Comparison of ENCODE assay signal across 27 cellular contexts in the genomic region with DNA sequence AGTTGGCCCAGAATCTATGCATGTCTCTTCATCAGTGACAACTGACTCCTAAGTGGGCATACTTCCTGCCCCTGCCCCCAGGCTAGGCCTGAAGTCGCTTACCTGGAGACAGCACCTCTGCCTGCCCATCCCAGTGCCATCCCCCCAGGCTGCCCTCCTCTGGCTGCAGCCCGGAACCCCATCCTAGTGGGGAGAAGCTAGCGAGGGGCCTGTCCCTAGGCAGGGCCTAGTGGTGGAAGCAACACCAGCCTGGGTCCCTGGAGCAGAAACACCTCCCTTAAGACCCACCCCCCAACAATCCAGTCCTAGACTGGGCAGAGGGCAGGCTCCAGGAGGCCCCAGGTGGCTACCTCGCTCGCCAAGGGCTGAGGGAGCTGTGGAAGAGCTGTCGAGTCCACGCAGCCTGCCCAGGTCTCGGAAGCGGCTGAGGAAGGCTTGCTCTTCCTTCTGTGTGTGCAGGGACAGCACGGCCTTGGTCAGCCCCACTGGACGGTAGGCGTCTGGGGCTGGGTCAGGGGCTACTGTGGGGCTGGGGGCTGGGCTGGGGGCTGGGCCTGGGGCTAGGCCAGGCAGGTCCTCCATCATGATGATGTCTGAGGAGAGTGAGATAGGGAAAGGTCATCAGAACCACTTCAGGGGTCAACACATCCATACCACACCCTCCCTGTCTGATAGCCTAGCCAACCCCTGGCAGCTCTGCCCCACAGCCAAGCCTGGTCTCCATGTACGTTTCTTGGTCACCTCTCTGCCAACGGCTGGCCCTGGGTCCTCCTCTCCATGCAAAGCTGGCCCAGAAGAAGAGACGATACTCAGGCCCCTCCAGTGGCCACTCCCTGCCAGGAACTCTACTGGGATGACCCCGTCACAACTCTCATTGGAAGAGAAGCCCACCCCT. TPM values are rescaled to one million over a fixed set of nuclear protein-coding genes. Genes with fewer than 3 reads are reported as not detected.
DNase-seq lines count a peak whose midpoint lies in the region; ATAC-seq, FAIRE-seq and TF ChIP-seq lines count a peak whose summit lies in the region.
"Had no signal": no experiment of that assay in that cellular context is flagged by ENCODE, and none has a peak within 500 bp of the region (broad histone marks: within the 10 kb centered on the region; RNA-seq: fewer than 3 reads in every experiment).

No MANE protein-coding gene starts in this region.

- no peak overlapping the region for H3K27ac Mint-ChIP-seq in activated T-helper 1 cell treated with anti-CD3 and anti-CD28 coated beads, Interleukin-12 subunit alpha, Interleukin-12 subunit beta, Interleukin-2, Interleukin-4 antibody, amounts not matched to agents 30 ng/mL and 10 ng/mL and 1 ng/mL, durations not matched to agents 14 hours and 24 hours and 36 hours

- no peaks in the 10 kb centered on the region for H3K9me3 Mint-ChIP-seq in activated T-helper 1 cell treated with anti-CD3 and anti-CD28 coated beads, Interleukin-12 subunit alpha, Interleukin-12 subunit beta, Interleukin-2, Interleukin-4 antibody, amounts not matched to agents 30 ng/mL and 10 ng/mL and 1 ng/mL, durations not matched to agents 14 hours and 24 hours and 36 hours

- SMC1A ChIA-PET in GM12878 (lab: Charles Lee; ENCODE audit: uncharacterized antibody, unreplicated experiment) = no interaction called here

- TF ChIP-seq RAD21 in GM12878 (IDR thresholded peaks at IDR 0.05; ENCODE audit: insufficient read depth, low read depth, low read length) = no peak

- no peaks in the 10 kb centered on the region for H3K4me1 ChIP-seq in right cardiac atrium (ENCODE audit: control insufficient read depth, insufficient read depth, low read length)
- H3K4me1 ChIP-seq in GM12878 (ENCODE audit: control insufficient read depth, insufficient read depth, low read length) = peaks cover under 1% of the 10 kb centered on the region
- H3K4me1 ChIP-seq in stomach smooth muscle (ENCODE audit: control insufficient read depth, insufficient read depth, low read length) = peaks cover 38% of the 10 kb centered on the region
- H3K4me1 ChIP-seq: BE2C had no signal

- RAD21 ChIA-PET in GM12878 (lab: Charles Lee; ENCODE audit: unreplicated experiment) = no interaction called here

- POLR2A ChIA-PET in GM12878 (lab: Charles Lee) = no interaction called here

- H3K79me2 ChIP-seq in GM12878 (ENCODE audit: control insufficient read depth, insufficient read depth, low read length) = no peaks in the 10 kb centered on the region; the same call in 1 of the 2 replicates

- H3K36me3 ChIP-seq in GM12878 (ENCODE audit: control insufficient read depth in 2 of 2, insufficient read depth in 2 of 2, low read length in 1 of 2) (peaks cover 11 to 32% of the 10 kb centered on the region in 2 experiments), stomach smooth muscle (ENCODE audit: control insufficient read depth in 2 of 2, insufficient read depth in 2 of 2, low read length in 2 of 2) (peaks cover 89 to 93% of the 10 kb centered on the region in 2 donors)

- CTCF ChIA-PET in GM12878 (lab: Yijun Ruan, JAX) = interaction anchor here (1.1 kb wide), 1 partner anchor 77 kb away, joined by 3 read pairs; no protein-coding TSS in a partner anchor

- H3K9me3 ChIP-seq in right cardiac atrium (ENCODE audit: control insufficient read depth, low read length) (no peaks in the 10 kb centered on the region), GM12878 (replicated peaks; ENCODE audit: control insufficient read depth, insufficient read depth, low read length) (no peaks in the 10 kb centered on the region), stomach smooth muscle (ENCODE audit: control insufficient read depth in 2 of 2, low read length in 2 of 2) (no peaks in the 10 kb centered on the region)
- H3K9me3 ChIP-seq: BE2C, heart right ventricle had no signal

- H2AFZ ChIP-seq in GM12878 (ENCODE audit: control insufficient read depth, low read depth, low read length) = no peak overlapping the region

- no peaks in the 10 kb centered on the region for H3K27me3 ChIP-seq in right cardiac atrium (ENCODE audit: control insufficient read depth, insufficient read depth)
- H3K27me3 ChIP-seq in GM12878 (replicated peaks in 1 of 2; ENCODE audit: control insufficient read depth in 2 of 2, insufficient read depth in 2 of 2, low read length in 1 of 2) = no peaks in the 10 kb centered on the region
- H3K27me3 ChIP-seq in stomach smooth muscle (ENCODE audit: control insufficient read depth in 1 of 2, insufficient read depth in 2 of 2, low read length in 2 of 2) = no peaks in the 10 kb centered on the region
- H3K27me3 ChIP-seq: BE2C, heart right ventricle had no signal

- no peaks in the 10 kb centered on the region for H3K4me1 Mint-ChIP-seq in activated T-helper 1 cell treated with anti-CD3 and anti-CD28 coated beads, Interleukin-12 subunit alpha, Interleukin-12 subunit beta, Interleukin-2, Interleukin-4 antibody, amounts not matched to agents 30 ng/mL and 10 ng/mL and 1 ng/mL, durations not matched to agents 14 hours and 24 hours and 36 hours (ENCODE audit: low read depth)

- no peak for ATAC-seq in right cardiac atrium
- no peak for ATAC-seq in Right ventricle myocardium inferior
- no peak for ATAC-seq in GM12878
- peak; percentile 1 for ATAC-seq in left lobe of liver
- no peak for ATAC-seq in omental fat pad (ENCODE audit: low FRiP score)

- no peak for TF ChIP-seq EP300 in GM12878 (IDR thresholded peaks at IDR 0.05; ENCODE audit: borderline replicate concordance in 1 of 2, control insufficient read depth in 1 of 2, low read depth in 2 of 2, low read length in 2 of 2)

- FAIRE-seq in GM12878 (lab: Jason Lieb, UNC) = no peak
- FAIRE-seq: GM18507 had no signal

- no peak overlapping the region for H3K4me3 ChIP-seq in right cardiac atrium (ENCODE audit: low read length)
- no peak overlapping the region for H3K4me3 ChIP-seq in GM12878
- H3K4me3 ChIP-seq in stomach smooth muscle (ENCODE audit: low read length in 2 of 2) = no peak overlapping the region
- H3K4me3 ChIP-seq: heart right ventricle had no signal

- no peak overlapping the region for H3K9ac ChIP-seq in GM12878 (ENCODE audit: control insufficient read depth, insufficient read depth, low read length)
- no peak overlapping the region for H3K9ac ChIP-seq in stomach smooth muscle (ENCODE audit: low read length in 2 of 2)
- H3K9ac ChIP-seq: KMS-11 had no signal

- intact Hi-C loops in right cardiac atrium (cut with DNase I) = loop anchor here in 1 of 4 donors (10.0 kb wide), 1 partner anchor 300 kb away; no protein-coding TSS in a partner anchor
- intact Hi-C loops in Right ventricle myocardium inferior (cut with DNase I) = no loop called here
- intact Hi-C loops in GM12878 (cut with micrococcal nuclease; ENCODE audit: unreplicated experiment) = no loop called here
- intact Hi-C loops in activated T-helper 1 cell treated with anti-CD3 and anti-CD28 coated beads, Interleukin-12 subunit alpha, Interleukin-12 subunit beta, Interleukin-2, Interleukin-4 antibody, amounts not matched to agents 30 ng/mL and 10 ng/mL and 1 ng/mL, durations not matched to agents 14 hours and 24 hours and 36 hours (cut with micrococcal nuclease) = no loop called here

- H3K27me3 Mint-ChIP-seq in activated T-helper 1 cell treated with anti-CD3 and anti-CD28 coated beads, Interleukin-12 subunit alpha, Interleukin-12 subunit beta, Interleukin-2, Interleukin-4 antibody, amounts not matched to agents 30 ng/mL and 10 ng/mL and 1 ng/mL, durations not matched to agents 14 hours and 24 hours and 36 hours (ENCODE audit: insufficient read depth) = no peaks in the 10 kb centered on the region

- WGBS in right cardiac atrium = 84% methylated on average over 16 of the region's 16 CpGs
- WGBS in GM12878 (ENCODE audit: insufficient coverage, insufficient replicate concordance, low lambda C conversion rate, missing lambda C conversion rate) = 77% methylated on average over 16 of the region's 16 CpGs

- H3K27ac ChIP-seq in right cardiac atrium (ENCODE audit: low read length) = no peak overlapping the region
- no peak overlapping the region for H3K27ac ChIP-seq in GM12878 (ENCODE audit: control insufficient read depth, insufficient read depth)
- H3K27ac ChIP-seq in stomach smooth muscle (ENCODE audit: low read length) = peak overlapping the region; percentile 41
- H3K27ac ChIP-seq: KMS-11 had no signal

- peaks cover 37% of the 10 kb centered on the region for H3K36me3 Mint-ChIP-seq in activated T-helper 1 cell treated with anti-CD3 and anti-CD28 coated beads, Interleukin-12 subunit alpha, Interleukin-12 subunit beta, Interleukin-2, Interleukin-4 antibody, amounts not matched to agents 30 ng/mL and 10 ng/mL and 1 ng/mL, durations not matched to agents 14 hours and 24 hours and 36 hours (ENCODE audit: low read depth)

- DNase-seq in right cardiac atrium = peak in 2 of 3 donors; percentile 53 to 60
- no peak for DNase-seq in Right ventricle myocardium inferior (ENCODE audit: missing footprints)
- no peak for DNase-seq in GM12878 (ENCODE audit: low read depth, low spot score)
- DNase-seq in left lobe of liver (ENCODE audit: low spot score) = no peak
- DNase-seq in omental fat pad (ENCODE audit: low spot score) = no peak
- DNase-seq in D341Med (ENCODE audit: low spot score) = no peak
- DNase-seq in activated T-helper 1 cell treated with anti-CD3 and anti-CD28 coated beads, Interleukin-12 subunit alpha, Interleukin-12 subunit beta, Interleukin-2, Interleukin-4 antibody, amounts not matched to agents 30 ng/mL and 10 ng/mL and 1 ng/mL, durations not matched to agents 14 hours and 24 hours and 36 hours (ENCODE audit: low spot score) = no peak
- DNase-seq: activated CD4-positive, alpha-beta T cell treated with anti-CD3 and anti-CD28 coated beads for 1 hour; activated gamma-delta T cell treated with Interleukin-2 at 50 U/mL for 16 hours; activated T-cell treated with anti-CD3 and anti-CD28 coated beads for 4 hours; BE2C; DMS79 treated with DMSO at 0.1 percent for 48 hours; GF-D8; heart right ventricle; mesendoderm; NCI-H1417 treated with DMSO at 0.1 percent for 48 hours; NCI-H774; nucleus accumbens; retina; stimulated activated CD4-positive, alpha-beta T cell treated with anti-CD3 and anti-CD28 coated beads, Interleukin-12 subunit alpha, Interleukin-12 subunit beta, amount 100 ng/mL, for 4 hours; stimulated activated CD4-positive, alpha-beta T cell treated with anti-CD3 and anti-CD28 coated beads, Interleukin-4, amount 100 ng/mL, for 1 hour; substantia nigra had no signal

- no peak for TF ChIP-seq CTCF in GM12878 (IDR thresholded peaks at IDR 0.05 in 2 of 3, conservative IDR thresholded peaks at IDR 0.05 in 1 of 3; ENCODE audit: control insufficient read depth in 2 of 3, extremely low read depth in 1 of 3, insufficient read depth in 1 of 3, low read depth in 3 of 3, low read length in 3 of 3)
- TF ChIP-seq CTCF in omental fat pad (IDR thresholded peaks at IDR 0.05) = no peak

- no peak for TF ChIP-seq POLR2A in GM12878 (IDR thresholded peaks at IDR 0.05; ENCODE audit: low read depth, low read length)

- no TSS peak for BruUV-seq in GM12878 (replicated peaks; lab: Mats Ljungman, UMichigan)

- no peaks in the 10 kb centered on the region for H4K20me1 ChIP-seq in GM12878 (ENCODE audit: control insufficient read depth, insufficient read depth)

- in situ Hi-C loops in GM12878 (cut with MboI) = no loop called here

- H3K4me2 ChIP-seq in GM12878 (ENCODE audit: control insufficient read depth, insufficient read depth) = no peak overlapping the region
- H3K4me2 ChIP-seq: KMS-11 had no signal

- H3K4me3 Mint-ChIP-seq in activated T-helper 1 cell treated with anti-CD3 and anti-CD28 coated beads, Interleukin-12 subunit alpha, Interleukin-12 subunit beta, Interleukin-2, Interleukin-4 antibody, amounts not matched to agents 30 ng/mL and 10 ng/mL and 1 ng/mL, durations not matched to agents 14 hours and 24 hours and 36 hours = no peak overlapping the region

RNA-seq across cellular contexts. Expression of a gene that starts 7.6 kb away (rescaled TPM):
- total RNA-seq in right cardiac atrium (100 to 1,000 TPM in 3 of 4 donors, 10 to 100 TPM in 1; 96.2 to 150 (median 124) TPM), Right ventricle myocardium inferior (124 TPM), GM12878 (2014; rRNA removed) (4.9 and 5.5 TPM in 2 replicates), GM12878 (2014; rRNA removed; fragmentation: Illumina TruSeq; extraction: Trizol) (1.9 and 2.2 TPM in 2 replicates), GM12878 (2021) (19.9 and 25.1 TPM in 2 replicates), left lobe of liver (108 TPM), omental fat pad (100 to 1,000 TPM in 2 of 4 donors, 10 to 100 TPM in 2; 78.8 to 169 (median 122) TPM)
- polyA plus RNA-seq in right cardiac atrium (110 TPM), GM12878 (2011; rRNA removed) (3.6 and 8.6 TPM in 2 replicates), GM12878 (2014; fragmentation: Illumina TruSeq; extraction: Trizol) (0.81 and 4.1 TPM in 2 replicates), GM12878 (2014; fragmentation: Nextera tagmentation; extraction: Ambion mirVana) (under 1 TPM; 0.02 to 0.26 TPM), GM12878 (2014; rRNA removed) (8.6 and 12.4 TPM in 2 replicates), GM12878 (2016; fragmentation: Nextera tagmentation; extraction: Ambion mirVana) (1 to 10 TPM; 5.3 to 6.7 TPM)
- 64.5 and 73.5 TPM in 2 replicates for total RNA-seq in GM12878 (2013; cell fraction: nucleolus; rRNA removed)
- 22.0 TPM for polyA plus RNA-seq in GM12878 (2011; ENCODE audit: low read depth)
- 9.8 and 13.3 TPM in 2 replicates for polyA plus RNA-seq in GM12878 (2011; cell fraction: cytosol; rRNA removed)
- polyA plus RNA-seq in GM12878 (2011; cell fraction: nucleus; rRNA removed) = 98.4 and 119 TPM in 2 replicates
- polyA plus RNA-seq in GM12878 (2012) = 25.3 and 40.9 TPM in 2 replicates
- polyA minus RNA-seq in GM12878 (2011; rRNA and poly(A)+ RNA removed) = 12.9 and 25.3 TPM in 2 replicates
- 13.7 and 18.7 TPM in 2 replicates for polyA minus RNA-seq in GM12878 (2011; cell fraction: cytosol; rRNA and poly(A)+ RNA removed)
- polyA minus RNA-seq in GM12878 (2011; cell fraction: nucleus; rRNA and poly(A)+ RNA removed) = 39.8 and 46.7 TPM in 2 replicates
- total RNA-seq in activated T-helper 1 cell treated with anti-CD3 and anti-CD28 coated beads, Interleukin-12 subunit alpha, Interleukin-12 subunit beta, Interleukin-2, Interleukin-4 antibody, amounts not matched to agents 30 ng/mL and 10 ng/mL and 1 ng/mL, durations not matched to agents 14 hours and 24 hours and 36 hours = 36.9 and 37.4 TPM in 2 replicates

RNA-seq across cellular contexts. Expression of a gene that starts 18.1 kb away (rescaled TPM):
- total RNA-seq in right cardiac atrium (10 to 100 TPM; 68.7 to 74.9 (median 71.8) TPM), Right ventricle myocardium inferior (56.6 TPM), GM12878 (2014; rRNA removed) (3.8 and 4.7 TPM in 2 replicates), GM12878 (2014; rRNA removed; fragmentation: Illumina TruSeq; extraction: Trizol) (6.1 and 6.4 TPM in 2 replicates), GM12878 (2021) (25.1 and 27.8 TPM in 2 replicates), left lobe of liver (18.1 TPM), omental fat pad (10 to 100 TPM; 16.8 to 42.1 (median 21.2) TPM)
- polyA plus RNA-seq in right cardiac atrium (50.2 TPM), GM12878 (2011; rRNA removed) (18.8 and 24.9 TPM in 2 replicates), GM12878 (2014; fragmentation: Illumina TruSeq; extraction: Trizol) (35.2 and 40.8 TPM in 2 replicates), GM12878 (2014; fragmentation: Nextera tagmentation; extraction: Ambion mirVana) (1 to 10 TPM; 3.0 to 6.3 TPM), GM12878 (2014; rRNA removed) (25.0 and 25.3 TPM in 2 replicates), GM12878 (2016; fragmentation: Nextera tagmentation; extraction: Ambion mirVana) (10 to 100 TPM; 25.0 to 28.0 TPM)
- 27.6 and 28.5 TPM in 2 replicates for total RNA-seq in GM12878 (2013; cell fraction: nucleolus; rRNA removed)
- polyA plus RNA-seq in GM12878 (2011; ENCODE audit: low read depth) = 33.4 TPM
- polyA plus RNA-seq in GM12878 (2011; cell fraction: cytosol; rRNA removed) = 22.6 and 33.1 TPM in 2 replicates
- polyA plus RNA-seq in GM12878 (2011; cell fraction: nucleus; rRNA removed) = 68.3 and 69.6 TPM in 2 replicates
- 45.8 and 62.7 TPM in 2 replicates for polyA plus RNA-seq in GM12878 (2012)
- polyA minus RNA-seq in GM12878 (2011; rRNA and poly(A)+ RNA removed) = 7.0 and 9.0 TPM in 2 replicates
- polyA minus RNA-seq in GM12878 (2011; cell fraction: cytosol; rRNA and poly(A)+ RNA removed) = 7.4 and 9.2 TPM in 2 replicates
- polyA minus RNA-seq in GM12878 (2011; cell fraction: nucleus; rRNA and poly(A)+ RNA removed) = 12.8 and 17.6 TPM in 2 replicates
- 54.7 and 55.9 TPM in 2 replicates for total RNA-seq in activated T-helper 1 cell treated with anti-CD3 and anti-CD28 coated beads, Interleukin-12 subunit alpha, Interleukin-12 subunit beta, Interleukin-2, Interleukin-4 antibody, amounts not matched to agents 30 ng/mL and 10 ng/mL and 1 ng/mL, durations not matched to agents 14 hours and 24 hours and 36 hours

RNA-seq across cellular contexts. Expression of a gene that starts 20.7 kb away (rescaled TPM):
- total RNA-seq in right cardiac atrium (under 1 TPM; 0.62 to 0.76 (median 0.73) TPM), Right ventricle myocardium inferior (not detected), GM12878 (2014; rRNA removed) (0.22 and 1.1 TPM in 2 replicates), GM12878 (2014; rRNA removed; fragmentation: Illumina TruSeq; extraction: Trizol) (0.09 TPM in 1 of 2 replicates, not detected in the other), GM12878 (2021) (1.3 and 1.9 TPM in 2 replicates), left lobe of liver (not detected), omental fat pad (under 1 TPM in 1 of 4 donors, not detected in 3; 0.46 TPM)
- polyA plus RNA-seq in right cardiac atrium (0.25 TPM), GM12878 (2011; rRNA removed) (0.27 and 0.38 TPM in 2 replicates), GM12878 (2014; fragmentation: Illumina TruSeq; extraction: Trizol) (not detected in 2 replicates), GM12878 (2014; fragmentation: Nextera tagmentation; extraction: Ambion mirVana) (under 1 TPM in 1 of 2 experiments, not detected in 1; 0.07 TPM), GM12878 (2014; rRNA removed) (0.87 and 1.3 TPM in 2 replicates), GM12878 (2016; fragmentation: Nextera tagmentation; extraction: Ambion mirVana) (under 1 TPM in 1 of 2 experiments, not detected in 1; 0.08 TPM)
- 1.8 and 2.2 TPM in 2 replicates for total RNA-seq in GM12878 (2013; cell fraction: nucleolus; rRNA removed)
- polyA plus RNA-seq in GM12878 (2011; ENCODE audit: low read depth) = not detected
- polyA plus RNA-seq in GM12878 (2011; cell fraction: cytosol; rRNA removed) = 0.34 and 0.84 TPM in 2 replicates
- polyA plus RNA-seq in GM12878 (2011; cell fraction: nucleus; rRNA removed) = 8.3 and 9.4 TPM in 2 replicates
- 0.65 and 0.66 TPM in 2 replicates for polyA plus RNA-seq in GM12878 (2012)
- not detected in 2 replicates for polyA minus RNA-seq in GM12878 (2011; rRNA and poly(A)+ RNA removed)
- not detected in 2 replicates for polyA minus RNA-seq in GM12878 (2011; cell fraction: cytosol; rRNA and poly(A)+ RNA removed)
- 0.36 and 0.48 TPM in 2 replicates for polyA minus RNA-seq in GM12878 (2011; cell fraction: nucleus; rRNA and poly(A)+ RNA removed)
- 0.88 and 1.8 TPM in 2 replicates for total RNA-seq in activated T-helper 1 cell treated with anti-CD3 and anti-CD28 coated beads, Interleukin-12 subunit alpha, Interleukin-12 subunit beta, Interleukin-2, Interleukin-4 antibody, amounts not matched to agents 30 ng/mL and 10 ng/mL and 1 ng/mL, durations not matched to agents 14 hours and 24 hours and 36 hours
- total RNA-seq: ureter had no signal

RNA-seq across cellular contexts. Expression of a gene that starts 26.3 kb away (rescaled TPM):
- not detected for total RNA-seq in right cardiac atrium
- polyA plus RNA-seq in right cardiac atrium = not detected
- total RNA-seq in Right ventricle myocardium inferior = not detected
- not detected in 2 replicates for total RNA-seq in GM12878 (2013; cell fraction: nucleolus; rRNA removed)
- not detected in 2 replicates for total RNA-seq in GM12878 (2014; rRNA removed)
- not detected in 2 replicates for total RNA-seq in GM12878 (2014; rRNA removed; fragmentation: Illumina TruSeq; extraction: Trizol)
- not detected in 2 replicates for total RNA-seq in GM12878 (2021)
- not detected for polyA plus RNA-seq in GM12878 (2011; ENCODE audit: low read depth)
- polyA plus RNA-seq in GM12878 (2011; rRNA removed) = 0.04 and 0.09 TPM in 2 replicates
- 0.06 and 0.10 TPM in 2 replicates for polyA plus RNA-seq in GM12878 (2011; cell fraction: cytosol; rRNA removed)
- polyA plus RNA-seq in GM12878 (2011; cell fraction: nucleus; rRNA removed) = 0.04 TPM in 1 of 2 replicates, not detected in the other
- polyA plus RNA-seq in GM12878 (2012) = not detected in 2 replicates
- not detected in 2 replicates for polyA plus RNA-seq in GM12878 (2014; fragmentation: Illumina TruSeq; extraction: Trizol)
- polyA plus RNA-seq in GM12878 (2014; fragmentation: Nextera tagmentation; extraction: Ambion mirVana) = not detected
- polyA plus RNA-seq in GM12878 (2014; rRNA removed) = not detected in 2 replicates
- not detected for polyA plus RNA-seq in GM12878 (2016; fragmentation: Nextera tagmentation; extraction: Ambion mirVana)
- polyA minus RNA-seq in GM12878 (2011; rRNA and poly(A)+ RNA removed) = not detected in 2 replicates
- polyA minus RNA-seq in GM12878 (2011; cell fraction: cytosol; rRNA and poly(A)+ RNA removed) = not detected in 2 replicates
- polyA minus RNA-seq in GM12878 (2011; cell fraction: nucleus; rRNA and poly(A)+ RNA removed) = not detected in 2 replicates
- not detected for total RNA-seq in left lobe of liver
- under 1 TPM in 2 of 4 donors, not detected in 2; 0.09 to 0.24 TPM for total RNA-seq in omental fat pad
- total RNA-seq in activated T-helper 1 cell treated with anti-CD3 and anti-CD28 coated beads, Interleukin-12 subunit alpha, Interleukin-12 subunit beta, Interleukin-2, Interleukin-4 antibody, amounts not matched to agents 30 ng/mL and 10 ng/mL and 1 ng/mL, durations not matched to agents 14 hours and 24 hours and 36 hours = 0.10 TPM in 1 of 2 replicates, not detected in the other
- total RNA-seq: heart right ventricle; T-helper 1 cell treated with Interleukin-12 subunit alpha and Interleukin-12 subunit beta and Interleukin-4 antibody, amounts not matched to agents 30 ng/mL and 1 ng/mL, for 36 hours had no signal

RNA-seq across cellular contexts. Expression of a gene that starts 31.5 kb away (rescaled TPM):
- total RNA-seq in right cardiac atrium (10 to 100 TPM in 2 of 4 donors, 1 to 10 TPM in 2; 7.1 to 11.4 (median 9.2) TPM), Right ventricle myocardium inferior (6.7 TPM), GM12878 (2014; rRNA removed) (38.7 and 47.6 TPM in 2 replicates), GM12878 (2014; rRNA removed; fragmentation: Illumina TruSeq; extraction: Trizol) (23.7 and 24.9 TPM in 2 replicates), GM12878 (2021) (18.6 and 20.0 TPM in 2 replicates), left lobe of liver (3.6 TPM), omental fat pad (10 to 100 TPM; 10.9 to 78.4 (median 34.1) TPM)
- polyA plus RNA-seq in right cardiac atrium (7.2 TPM), GM12878 (2011; rRNA removed) (32.9 and 33.7 TPM in 2 replicates), GM12878 (2014; fragmentation: Illumina TruSeq; extraction: Trizol) (7.5 and 7.9 TPM in 2 replicates), GM12878 (2014; fragmentation: Nextera tagmentation; extraction: Ambion mirVana) (10 to 100 TPM; 20.8 to 27.0 TPM), GM12878 (2014; rRNA removed) (13.0 and 15.7 TPM in 2 replicates), GM12878 (2016; fragmentation: Nextera tagmentation; extraction: Ambion mirVana) (10 to 100 TPM; 22.5 to 23.3 TPM)
- 31.8 and 36.0 TPM in 2 replicates for total RNA-seq in GM12878 (2013; cell fraction: nucleolus; rRNA removed)
- polyA plus RNA-seq in GM12878 (2011; ENCODE audit: low read depth) = 9.9 TPM
- polyA plus RNA-seq in GM12878 (2011; cell fraction: cytosol; rRNA removed) = 40.2 and 40.3 TPM in 2 replicates
- polyA plus RNA-seq in GM12878 (2011; cell fraction: nucleus; rRNA removed) = 32.6 and 35.3 TPM in 2 replicates
- 19.2 and 20.9 TPM in 2 replicates for polyA plus RNA-seq in GM12878 (2012)
- polyA minus RNA-seq in GM12878 (2011; rRNA and poly(A)+ RNA removed) = 132 and 195 TPM in 2 replicates
- polyA minus RNA-seq in GM12878 (2011; cell fraction: cytosol; rRNA and poly(A)+ RNA removed) = 52.2 and 52.7 TPM in 2 replicates
- polyA minus RNA-seq in GM12878 (2011; cell fraction: nucleus; rRNA and poly(A)+ RNA removed) = 146 and 159 TPM in 2 replicates
- total RNA-seq in activated T-helper 1 cell treated with anti-CD3 and anti-CD28 coated beads, Interleukin-12 subunit alpha, Interleukin-12 subunit beta, Interleukin-2, Interleukin-4 antibody, amounts not matched to agents 30 ng/mL and 10 ng/mL and 1 ng/mL, durations not matched to agents 14 hours and 24 hours and 36 hours = 19.3 and 20.8 TPM in 2 replicates

Comparison
In these comparisons a context has a peak if more than half of its experiments do, and no peak if none do; other contexts are left out.
1. DNase-seq: peak in right cardiac atrium (2 of 3); none in Right ventricle myocardium inferior (single experiment), GM12878 (single experiment), left lobe of liver (single experiment), omental fat pad (single experiment), D341Med (single experiment) and activated T-helper 1 cell treated with anti-CD3 and anti-CD28 coated beads, Interleukin-12 subunit alpha, Interleukin-12 subunit beta, Interleukin-2, Interleukin-4 antibody, amounts not matched to agents 30 ng/mL and 10 ng/mL and 1 ng/mL, durations not matched to agents 14 hours and 24 hours and 36 hours (single experiment).